Comparison of ENCODE assay signal across 8 cellular contexts in genomic region chr3:52238193-52238760, GRCh38. TPM values are rescaled to one million over a fixed set of nuclear protein-coding genes. Genes with fewer than 3 reads are reported as not detected.
DNase-seq lines count a peak whose midpoint lies in the region; ATAC-seq, FAIRE-seq and TF ChIP-seq lines count a peak whose summit lies in the region.

No MANE protein-coding gene starts in this region.

- ATAC-seq in HG02973 (IDR thresholded peaks at IDR 0.05; ENCODE audit: unreplicated experiment): no peak

- peaks cover 34% of the 10 kb centered on the region for H3K4me1 ChIP-seq in KMS-11 (ENCODE audit: low read depth, poor library complexity, severe bottlenecking)
- no peaks in the 10 kb centered on the region for H3K4me1 ChIP-seq in urinary bladder (ENCODE audit: insufficient read depth)

- WGBS in urinary bladder: 10% methylated on average over 11 of the region's 11 CpGs

- no peak for TF ChIP-seq CTCF in KMS-11 (conservative IDR thresholded peaks at IDR 0.05; ENCODE audit: low read depth, low read length)
- TF ChIP-seq CTCF in brain (conservative IDR thresholded peaks at IDR 0.05): no peak

- peak overlapping the region; percentile 64 for H2AFZ ChIP-seq in KMS-11 (ENCODE audit: low read depth)

- H4K20me1 ChIP-seq in KMS-11 (ENCODE audit: insufficient read depth): no peaks in the 10 kb centered on the region

- peak overlapping the region; percentile 45; the same call in 1 of the 2 replicates for H3K4me2 ChIP-seq in KMS-11

- H3K27ac ChIP-seq in KMS-11 (no peak overlapping the region), urinary bladder (ENCODE audit: low read depth) (peak overlapping the region; percentile 69)

- H3K27me3 ChIP-seq in KMS-11 (ENCODE audit: insufficient read depth, low read depth): no peaks in the 10 kb centered on the region

- H3K36me3 Mint-ChIP-seq in brain: peaks cover 4% of the 10 kb centered on the region

- H3K79me2 ChIP-seq in KMS-11 (ENCODE audit: insufficient read depth, low read depth): no peaks in the 10 kb centered on the region

- FAIRE-seq in GM19239 (lab: Jason Lieb, UNC): peak; percentile 66

- DNase-seq in GM19239 (ENCODE audit: insufficient read length, low spot score): no peak
- DNase-seq in lung microvascular endothelial cell (ENCODE audit: low read depth in 2 of 2): peak; percentile 17 to 29
- DNase-seq in effector CD4-positive, alpha-beta T cell: no peak
- DNase-seq in retina: no peak

- no peaks in the 10 kb centered on the region for H3K36me3 ChIP-seq in KMS-11 (ENCODE audit: insufficient read depth)
- no peaks in the 10 kb centered on the region for H3K36me3 ChIP-seq in urinary bladder (ENCODE audit: insufficient read depth)

- H3K4me3 ChIP-seq in KMS-11 (IDR thresholded peaks at IDR 0.05; ENCODE audit: insufficient read depth, low read depth, low read length) (peak overlapping the region; percentile 7), urinary bladder (ENCODE audit: low read depth, low read length) (peak overlapping the region; percentile 74)

- H3K9ac ChIP-seq in KMS-11: no peak overlapping the region; the same call in 1 of the 2 replicates

- peaks cover 0 to 3% (median 2%) of the 10 kb centered on the region in 5 experiments for H3K9me3 Mint-ChIP-seq in brain

- H3K4me3 Mint-ChIP-seq in brain: peak overlapping the region; percentile 96 to 99 (median 98)

- H3K27ac Mint-ChIP-seq in brain: peak overlapping the region; percentile 92 to 98 (median 97)

- peaks cover 16% of the 10 kb centered on the region for H3K27me3 Mint-ChIP-seq in brain

- peaks cover 71% of the 10 kb centered on the region for H3K4me1 Mint-ChIP-seq in brain

RNA-seq across cellular contexts. Expression of gene TWF2, which starts 0.7 kb away (rescaled TPM):
- polyA plus RNA-seq in brain (ENCODE audit: insufficient read depth, low read depth, low replicate concordance) (49.4 TPM), urinary bladder (75.3 TPM)
- total RNA-seq in lung microvascular endothelial cell (74.6 and 102 TPM in 2 replicates), urinary bladder (36.7 TPM)

RNA-seq across cellular contexts. Expression of gene PPM1M, which starts 7.3 kb away (rescaled TPM):
- polyA plus RNA-seq in brain (ENCODE audit: insufficient read depth, low read depth, low replicate concordance) (15.2 TPM), urinary bladder (27.1 TPM)
- total RNA-seq in lung microvascular endothelial cell (10.9 and 14.3 TPM in 2 replicates), urinary bladder (12.3 TPM)

RNA-seq across cellular contexts. Expression of gene TLR9, which starts 12.8 kb away (rescaled TPM):
- polyA plus RNA-seq in brain (ENCODE audit: insufficient read depth, low read depth, low replicate concordance) (0.19 TPM), urinary bladder (0.33 TPM)
- total RNA-seq in lung microvascular endothelial cell (not detected in 2 replicates), urinary bladder (0.11 TPM)

RNA-seq across cellular contexts. Expression of gene WDR82, which starts 40.2 kb away (rescaled TPM):
- polyA plus RNA-seq in brain (ENCODE audit: insufficient read depth, low read depth, low replicate concordance) (66.7 TPM), urinary bladder (73.7 TPM)
- total RNA-seq in lung microvascular endothelial cell (70.0 and 78.8 TPM in 2 replicates), urinary bladder (70.2 TPM)

RNA-seq across cellular contexts. Expression of gene ALAS1, which starts 40.3 kb away (rescaled TPM):
- polyA plus RNA-seq in brain (ENCODE audit: insufficient read depth, low read depth, low replicate concordance) (54.8 TPM), urinary bladder (56.7 TPM)
- total RNA-seq in lung microvascular endothelial cell (28.4 and 35.5 TPM in 2 replicates), urinary bladder (24.1 TPM)

Comparison
In these comparisons a context has a peak if more than half of its experiments do, and no peak if none do; other contexts are left out.
1. DNase-seq: peak in lung microvascular endothelial cell (2 of 2); none in GM19239 (single experiment), effector CD4-positive, alpha-beta T cell (single experiment) and retina (single experiment).